ENCODE assay signal across 1 cellular context in the genomic region with DNA sequence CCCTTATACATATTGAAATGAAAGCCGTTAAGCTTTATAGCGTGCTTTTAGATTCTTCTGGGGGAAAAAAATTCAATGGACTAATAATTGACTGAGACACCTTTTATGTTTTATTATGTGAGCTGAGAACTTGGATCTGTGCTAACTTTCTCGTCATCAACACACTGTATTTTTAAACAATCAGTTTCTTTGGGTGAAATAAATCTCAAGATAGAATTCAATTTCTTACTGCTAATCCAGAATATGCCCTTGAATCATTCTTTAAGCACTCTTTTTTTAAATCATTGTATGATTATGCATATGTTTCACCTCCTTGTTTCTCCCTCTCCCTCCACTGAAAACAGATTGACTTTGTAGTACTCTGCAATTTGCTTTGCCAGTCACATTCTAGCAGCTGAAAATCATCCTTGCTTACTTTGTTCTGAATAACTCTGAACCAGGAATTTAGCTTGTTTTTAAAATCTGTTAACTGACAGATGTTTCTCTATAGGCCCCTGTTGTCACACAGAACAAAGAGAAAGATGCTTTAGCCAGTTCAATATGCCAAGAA.
TF ChIP-seq lines count a peak whose summit lies in the region.

No MANE protein-coding gene starts in this region.

TF ChIP-seq in WTC11, 78 proteins besides CTCF, POLR2A, EP300 and RAD21 (continued from another document):
- TF ChIP-seq, protein P1, sequence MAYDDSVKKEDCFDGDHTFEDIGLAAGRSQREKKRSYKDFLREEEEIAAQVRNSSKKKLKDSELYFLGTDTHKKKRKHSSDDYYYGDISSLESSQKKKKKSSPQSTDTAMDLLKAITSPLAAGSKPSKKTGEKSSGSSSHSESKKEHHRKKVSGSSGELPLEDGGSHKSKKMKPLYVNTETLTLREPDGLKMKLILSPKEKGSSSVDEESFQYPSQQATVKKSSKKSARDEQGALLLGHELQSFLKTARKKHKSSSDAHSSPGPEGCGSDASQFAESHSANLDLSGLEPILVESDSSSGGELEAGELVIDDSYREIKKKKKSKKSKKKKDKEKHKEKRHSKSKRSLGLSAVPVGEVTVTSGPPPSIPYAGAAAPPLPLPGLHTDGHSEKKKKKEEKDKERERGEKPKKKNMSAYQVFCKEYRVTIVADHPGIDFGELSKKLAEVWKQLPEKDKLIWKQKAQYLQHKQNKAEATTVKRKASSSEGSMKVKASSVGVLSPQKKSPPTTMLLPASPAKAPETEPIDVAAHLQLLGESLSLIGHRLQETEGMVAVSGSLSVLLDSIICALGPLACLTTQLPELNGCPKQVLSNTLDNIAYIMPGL (CRISPR knock-in tag; IDR thresholded peaks at IDR 0.05): no peak
- TF ChIP-seq NR1H2 (CRISPR knock-in tag; IDR thresholded peaks at IDR 0.05) (no peak), CREB1 (CRISPR knock-in tag; IDR thresholded peaks at IDR 0.05) (no peak), ZNF138 (CRISPR knock-in tag; conservative IDR thresholded peaks at IDR 0.05) (no peak)
- TF ChIP-seq, protein P2, sequence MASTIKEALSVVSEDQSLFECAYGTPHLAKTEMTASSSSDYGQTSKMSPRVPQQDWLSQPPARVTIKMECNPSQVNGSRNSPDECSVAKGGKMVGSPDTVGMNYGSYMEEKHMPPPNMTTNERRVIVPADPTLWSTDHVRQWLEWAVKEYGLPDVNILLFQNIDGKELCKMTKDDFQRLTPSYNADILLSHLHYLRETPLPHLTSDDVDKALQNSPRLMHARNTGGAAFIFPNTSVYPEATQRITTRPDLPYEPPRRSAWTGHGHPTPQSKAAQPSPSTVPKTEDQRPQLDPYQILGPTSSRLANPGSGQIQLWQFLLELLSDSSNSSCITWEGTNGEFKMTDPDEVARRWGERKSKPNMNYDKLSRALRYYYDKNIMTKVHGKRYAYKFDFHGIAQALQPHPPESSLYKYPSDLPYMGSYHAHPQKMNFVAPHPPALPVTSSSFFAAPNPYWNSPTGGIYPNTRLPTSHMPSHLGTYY (CRISPR knock-in tag; IDR thresholded peaks at IDR 0.05): no peak
TF ChIP-seq in WTC11: peak in this region for 0.
